Comparison of ENCODE assay signal across 30 cellular contexts in the genomic region with DNA sequence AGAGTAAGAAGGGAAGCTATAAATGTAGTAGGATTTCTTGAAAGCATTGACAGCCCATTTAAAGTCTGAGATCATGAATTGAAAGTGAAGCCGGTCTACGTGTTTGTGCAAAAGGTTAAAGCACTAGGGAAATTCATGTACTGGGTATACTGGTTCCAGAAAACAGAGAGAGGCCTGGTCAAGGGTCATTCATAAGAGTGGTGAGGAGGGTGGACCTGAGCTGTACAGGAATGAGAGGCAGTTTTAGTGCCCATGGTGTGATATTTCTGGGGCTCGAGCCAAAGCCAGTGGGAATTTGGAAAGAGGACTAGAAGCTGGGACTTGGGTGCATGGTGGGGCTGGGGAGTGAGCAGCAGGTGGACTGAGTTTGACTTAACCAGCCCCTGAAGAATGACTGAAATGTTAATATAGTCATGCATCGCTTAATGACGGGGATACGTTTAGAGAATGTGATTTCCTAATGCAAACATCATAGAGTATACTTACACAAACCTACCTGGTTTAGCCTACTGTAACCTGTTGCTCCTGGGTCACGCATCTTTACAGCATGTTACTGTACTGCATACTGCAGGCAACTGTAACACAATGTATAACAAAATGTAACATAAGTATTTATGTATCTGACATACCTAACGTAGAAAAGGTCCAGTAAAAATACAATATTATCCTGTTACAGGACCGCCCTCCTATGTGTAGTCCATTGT.
"Had no signal": no experiment of that assay in that cellular context is flagged by ENCODE, and none has a peak within 500 bp of the region (broad histone marks: within the 10 kb centered on the region; RNA-seq: fewer than 3 reads in every experiment).

No MANE protein-coding gene starts in this region.

- H3K9me3 ChIP-seq: gastroesophageal sphincter, psoas muscle, testis, transverse colon, vagina had no signal

- H3K27ac ChIP-seq: brain microvascular endothelial cell, gastroesophageal sphincter, parathyroid adenoma, psoas muscle, testis, transverse colon, vagina, VCaP had no signal

- DNase-seq: activated CD4-positive, alpha-beta memory T cell treated with anti-CD3 and anti-CD28 coated beads for 36 hours; activated CD4-positive, alpha-beta T cell treated with anti-CD3 and anti-CD28 coated beads for 48 hours; activated CD8-positive, alpha-beta memory T cell treated with anti-CD3 and anti-CD28 coated beads, Interleukin-2, amount 50 U/mL, for 48 hours; activated gamma-delta T cell; activated naive CD4-positive, alpha-beta T cell treated with anti-CD3 and anti-CD28 coated beads, Interleukin-2, amount 10 ng/mL, durations not matched to agents 7 days and 5 days; activated T-cell treated with anti-CD3 and anti-CD28 coated beads, Interleukin-2, amount 50 U/mL, for 24 hours; amniotic stem cell; brain microvascular endothelial cell; caudate nucleus; cortex of kidney; effector memory CD8-positive, alpha-beta T cell; erythroblast; head of caudate nucleus; kidney glomerular epithelial cell; mesenchymal stem cell; naive thymus-derived CD8-positive, alpha-beta T cell; occipital lobe; psoas muscle; stimulated activated CD4-positive, alpha-beta T cell treated with anti-CD3 and anti-CD28 coated beads, Interleukin-2, amount 100 ng/mL, for 48 hours; stimulated activated naive CD8-positive, alpha-beta T cell treated with anti-CD3 and anti-CD28 coated beads, Interleukin-15, Interleukin-2, amounts not matched to agents 100 U/mL and 50 U/mL, for 24 hours; SW 1271; T-helper 9 cell; testis; transverse colon had no signal

- H3K4me3 ChIP-seq: gastroesophageal sphincter, psoas muscle, testis, transverse colon, vagina had no signal

- H3K9ac ChIP-seq: parathyroid adenoma had no signal

- H3K79me2 ChIP-seq: parathyroid adenoma had no signal

- H2AFZ ChIP-seq: parathyroid adenoma had no signal

- H3K27me3 ChIP-seq: brain microvascular endothelial cell, gastroesophageal sphincter, testis, transverse colon, vagina had no signal

- FAIRE-seq: astrocyte, TTC549 had no signal

- H3K4me1 ChIP-seq: gastroesophageal sphincter, parathyroid adenoma, psoas muscle, testis, transverse colon, vagina had no signal

- H3K36me3 ChIP-seq: brain microvascular endothelial cell, gastroesophageal sphincter, transverse colon, vagina had no signal

- ATAC-seq: effector memory CD8-positive, alpha-beta T cell; gastroesophageal sphincter; naive thymus-derived CD8-positive, alpha-beta T cell; psoas muscle; stimulated activated naive CD8-positive, alpha-beta T cell treated with anti-CD3 and anti-CD28 coated beads, Interleukin-15, Interleukin-2, amounts not matched to agents 100 U/mL and 50 U/mL, for 24 hours had no signal
